ENCODE assay signal across 8 cellular contexts in the genomic region with DNA sequence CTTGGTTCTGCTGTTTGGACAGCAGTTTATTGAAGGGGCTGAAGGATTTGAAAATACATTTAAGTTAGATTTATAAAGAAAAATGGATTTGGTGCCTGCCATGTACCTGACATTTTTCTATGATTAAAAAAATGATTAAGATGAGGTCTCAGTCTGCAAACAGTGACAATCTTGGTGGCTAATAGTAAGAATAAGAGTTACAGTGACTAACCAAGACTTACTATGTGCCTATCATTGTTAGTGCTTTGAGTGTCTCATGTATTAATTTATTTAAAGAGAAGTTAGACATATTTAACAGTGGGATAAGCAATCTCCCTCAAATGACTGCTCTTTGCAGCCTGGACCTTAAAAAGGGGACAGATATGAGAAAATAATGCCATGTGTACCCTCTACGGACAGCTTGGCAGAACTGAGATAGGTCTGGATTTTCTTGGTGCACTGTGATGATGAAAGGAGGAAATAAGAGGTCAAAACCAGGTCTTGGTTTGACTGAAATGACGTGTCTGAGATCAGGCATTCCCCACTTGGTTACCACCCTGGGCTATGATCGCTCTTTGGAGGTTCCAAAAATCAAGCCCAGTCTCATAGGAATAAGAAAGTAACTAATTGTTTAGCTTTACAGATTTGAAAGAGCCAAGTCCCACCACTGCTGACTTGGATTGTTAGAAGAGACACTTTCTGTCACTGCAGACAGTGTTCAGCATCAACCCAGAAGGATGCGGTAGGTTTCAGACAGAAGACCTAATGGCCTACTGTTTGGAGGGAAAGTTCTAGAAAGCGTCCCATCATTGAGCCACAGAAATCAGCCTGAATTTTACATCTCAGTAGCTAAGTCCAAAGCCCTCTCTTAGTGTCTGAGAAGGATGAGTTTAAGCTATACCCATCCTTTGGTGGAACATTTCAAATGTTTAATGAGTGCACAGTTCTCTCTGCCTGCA. TPM values are rescaled to one million over a fixed set of nuclear protein-coding genes. Genes with fewer than 3 reads are reported as not detected.
A peak's percentile ranks its signal among the peaks of the same experiment; 100 is the strongest.
DNase-seq lines count a peak whose midpoint lies in the region; ATAC-seq and TF ChIP-seq lines count a peak whose summit lies in the region.

No MANE protein-coding gene starts in this region.

- H3K9me3 ChIP-seq in trophoblast cell (ENCODE audit: insufficient read depth, low read depth, low read length): peaks cover 4% of the 10 kb centered on the region

- ATAC-seq in GM18508 (IDR thresholded peaks at IDR 0.05; ENCODE audit: insufficient read depth, unreplicated experiment) (peak; percentile 65), GM21737 (IDR thresholded peaks at IDR 0.05; ENCODE audit: unreplicated experiment) (peak; percentile 52)

- no peak overlapping the region for H3K23ac ChIP-seq in trophoblast cell (ENCODE audit: low read length)

- no peak overlapping the region for H3K9ac ChIP-seq in trophoblast cell (ENCODE audit: low read length)

- H3K79me2 ChIP-seq in trophoblast cell (ENCODE audit: control insufficient read depth, insufficient read depth, low read length, poor library complexity): peaks cover 4% of the 10 kb centered on the region

- no peak overlapping the region for H3K18ac ChIP-seq in trophoblast cell (ENCODE audit: low read length)

- no CpG with 5 or more reads among the region's 5 CpGs for WGBS in trophoblast cell (ENCODE audit: extremely low coverage, insufficient coverage, insufficient read length)

- H4K8ac ChIP-seq in trophoblast cell (ENCODE audit: low read depth, low read length): no peak overlapping the region

- H3K14ac ChIP-seq in trophoblast cell (ENCODE audit: low read length): no peak overlapping the region

- no peak overlapping the region for H3K4me2 ChIP-seq in trophoblast cell (ENCODE audit: low read length)

- no peak overlapping the region for H3K4ac ChIP-seq in trophoblast cell (ENCODE audit: low read depth, low read length)

- DNase-seq in NAMALWA (ENCODE audit: low spot score): peak; percentile 3
- DNase-seq in fibroblast of pulmonary artery (ENCODE audit: low read depth): peak; percentile 6
- DNase-seq in NCI-H510A (lab: John Stamatoyannopoulos, UW): no peak
- no peak for DNase-seq in NCI-H2171 treated with DMSO at 0.1 percent for 48 hours (lab: John Stamatoyannopoulos, UW)
- no peak for DNase-seq in globus pallidus (ENCODE audit: low spot score)
- no peak for DNase-seq in trophoblast cell

- no peak overlapping the region for H2BK120ac ChIP-seq in trophoblast cell (ENCODE audit: insufficient read depth, low read length, poor library complexity)

- TF ChIP-seq CTCF in fibroblast of pulmonary artery (IDR thresholded peaks at IDR 0.05; ENCODE audit: low read length, missing control alignments): no peak

- H2BK12ac ChIP-seq in trophoblast cell (ENCODE audit: low read length): no peak overlapping the region

- peaks cover 3 to 7% of the 10 kb centered on the region in 2 experiments for H3K4me1 ChIP-seq in trophoblast cell (ENCODE audit: control insufficient read depth in 1 of 2, insufficient read depth in 2 of 2, low read length in 2 of 2)

- H2AK5ac ChIP-seq in trophoblast cell (ENCODE audit: low read length): no peak overlapping the region

- H2BK5ac ChIP-seq in trophoblast cell (ENCODE audit: low read depth, low read length, poor library complexity): no peak overlapping the region

- H3K27ac ChIP-seq in trophoblast cell (ENCODE audit: low read depth, low read length): no peak overlapping the region

- no peak overlapping the region for H4K91ac ChIP-seq in trophoblast cell (ENCODE audit: low read depth, low read length)

- no peaks in the 10 kb centered on the region for H3K36me3 ChIP-seq in trophoblast cell (ENCODE audit: control insufficient read depth in 1 of 2, insufficient read depth in 2 of 2, low read length in 2 of 2)

- no peak overlapping the region for H4K12ac ChIP-seq in trophoblast cell (ENCODE audit: low read depth, low read length)

- no peaks in the 10 kb centered on the region for H3K27me3 ChIP-seq in trophoblast cell (ENCODE audit: insufficient read depth, low read length)

- peaks cover 4% of the 10 kb centered on the region for H3K79me1 ChIP-seq in trophoblast cell (ENCODE audit: low read length)

- no peak overlapping the region for H2AFZ ChIP-seq in trophoblast cell (ENCODE audit: insufficient read depth, low read length, poor library complexity)

- H3K4me3 ChIP-seq in fibroblast of pulmonary artery (replicated peaks; ENCODE audit: low read depth, low read length) (no peak overlapping the region), trophoblast cell (ENCODE audit: low read depth, low read length) (no peak overlapping the region)

RNA-seq across cellular contexts. Expression of a gene that starts 2.1 kb away (rescaled TPM):
- polyA plus RNA-seq in trophoblast cell (2013): 3.5 and 3.6 TPM in 2 replicates

RNA-seq across cellular contexts. Expression of a gene that starts 18.0 kb away (rescaled TPM):
- 0.01 TPM in 2 replicates for polyA plus RNA-seq in trophoblast cell (2013)

Comparison
In these comparisons a context has a peak if more than half of its experiments do, and no peak if none do; other contexts are left out.
1. DNase-seq: peak in NAMALWA (single experiment) and fibroblast of pulmonary artery (single experiment); none in NCI-H510A (single experiment), NCI-H2171 treated with DMSO at 0.1 percent for 48 hours (single experiment), globus pallidus (single experiment) and trophoblast cell (0 of 2).